In the genomic region with DNA sequence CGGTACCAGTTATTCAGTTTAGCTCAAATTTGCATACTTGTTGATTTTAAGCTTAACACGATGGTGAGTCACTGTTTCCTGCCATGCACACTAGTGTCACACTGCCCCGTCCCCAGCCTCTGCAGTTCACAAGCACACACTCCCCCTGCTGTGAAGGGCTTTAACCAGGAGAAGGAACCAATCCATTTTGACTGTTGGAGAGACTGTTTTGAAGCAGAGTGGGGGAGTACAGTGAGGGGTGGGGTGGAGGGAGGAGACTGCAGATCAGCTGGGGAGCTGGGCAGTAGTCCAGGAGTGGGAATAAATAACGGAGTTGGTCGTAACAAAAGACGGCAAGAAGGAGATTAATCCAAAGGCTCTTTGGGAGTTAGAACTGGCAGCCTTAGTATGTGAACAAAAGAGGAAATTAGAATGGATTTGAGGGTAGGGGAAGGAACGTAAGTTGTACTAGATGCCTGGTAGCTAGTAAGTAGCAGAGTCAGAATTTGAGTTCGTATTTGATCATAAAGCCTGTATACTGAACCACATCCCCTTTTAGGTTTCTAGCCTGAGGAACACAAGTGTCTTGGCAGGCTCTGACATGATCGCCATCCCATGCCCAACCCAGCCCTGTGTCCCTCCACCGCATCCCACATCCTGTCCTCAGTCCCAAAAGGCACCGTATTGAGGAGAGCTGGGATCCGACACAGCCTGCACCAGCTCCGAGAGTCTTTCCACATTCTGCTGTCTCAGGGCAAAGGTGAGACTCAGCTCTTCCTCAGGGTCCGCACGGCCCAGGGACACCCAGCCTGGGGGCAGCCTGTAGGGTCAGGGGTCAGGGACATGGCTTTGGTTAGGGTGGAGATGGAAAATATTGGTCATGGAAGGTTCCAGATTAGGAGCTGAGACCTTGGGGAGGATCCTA, we compare ENCODE assay signal across 8 cellular contexts. TPM values are rescaled to one million over a fixed set of nuclear protein-coding genes. Genes with fewer than 3 reads are reported as not detected.
DNase-seq lines count a peak whose midpoint lies in the region; ATAC-seq and TF ChIP-seq lines count a peak whose summit lies in the region.

No MANE protein-coding gene starts in this region.

- peak overlapping the region; percentile 78 for H3K27ac ChIP-seq in RWPE1
- peak overlapping the region; percentile 5 to 94 (median 84) for H3K27ac ChIP-seq in heart right ventricle

- no peak overlapping the region for H3K4me3 Mint-ChIP-seq in activated naive CD8-positive, alpha-beta T cell treated with anti-CD3 and anti-CD28 coated beads for 36 hours

- intact Hi-C loops in heart right ventricle (cut with DNase I), result loop anchor here in 3 of 10 donors (2.0 to 10.0 kb wide), 3 partner anchors 56 to 64 kb away; a partner anchor contains a TSS

- no peaks in the 10 kb centered on the region for H3K27me3 ChIP-seq in heart right ventricle

- no peaks in the 10 kb centered on the region for H3K9me3 Mint-ChIP-seq in activated naive CD8-positive, alpha-beta T cell treated with anti-CD3 and anti-CD28 coated beads for 36 hours

- H3K4me1 Mint-ChIP-seq in activated naive CD8-positive, alpha-beta T cell treated with anti-CD3 and anti-CD28 coated beads for 36 hours, result peaks cover 4% of the 10 kb centered on the region

- peaks cover 4 to 49% (median 23%) of the 10 kb centered on the region in 9 donors for H3K4me1 ChIP-seq in heart right ventricle

- DNase-seq in AG08396 (ENCODE audit: low spot score), result peak; percentile 85
- DNase-seq in H4 (ENCODE audit: low spot score), result peak; percentile 79
- no peak for DNase-seq in RWPE1 (ENCODE audit: low spot score)
- DNase-seq in activated naive CD8-positive, alpha-beta T cell treated with anti-CD3 and anti-CD28 coated beads for 36 hours, result peak; percentile 57
- DNase-seq in heart right ventricle, result peak in 1 of 2 donors; percentile 57
- DNase-seq in pulmonary artery endothelial cell (ENCODE audit: low read depth, low spot score), result peak; percentile 66
- DNase-seq in SW 1271 (lab: John Stamatoyannopoulos, UW), result no peak

- H3K27ac Mint-ChIP-seq in activated naive CD8-positive, alpha-beta T cell treated with anti-CD3 and anti-CD28 coated beads for 36 hours, result no peak overlapping the region

- no peaks in the 10 kb centered on the region for H3K9me3 ChIP-seq in heart right ventricle

- ATAC-seq in heart right ventricle, result peak; percentile 3 to 31 (median 20)
- ATAC-seq in HG03439 (IDR thresholded peaks at IDR 0.05; ENCODE audit: unreplicated experiment), result no peak

- POLR2A ChIA-PET in RWPE1 (lab: Yijun Ruan, JAX; ENCODE audit: low non-redundant PET), result interaction anchor here (0.5 kb wide), 1 partner anchor 14 kb away, joined by 3 read pairs; no protein-coding TSS in a partner anchor

- no peaks in the 10 kb centered on the region for H3K27me3 Mint-ChIP-seq in activated naive CD8-positive, alpha-beta T cell treated with anti-CD3 and anti-CD28 coated beads for 36 hours

- H3K36me3 ChIP-seq in heart right ventricle, result peaks cover 0 to 52% (median 9%) of the 10 kb centered on the region in 9 donors

- peaks cover 8% of the 10 kb centered on the region for H3K36me3 Mint-ChIP-seq in activated naive CD8-positive, alpha-beta T cell treated with anti-CD3 and anti-CD28 coated beads for 36 hours

- peak overlapping the region; percentile 50 to 90 (median 72) for H3K4me3 ChIP-seq in heart right ventricle

- 11 to 15% methylated on average over 15 of the region's 15 CpGs for WGBS in heart right ventricle, 2 donors

- CTCF ChIA-PET in RWPE1 (lab: Yijun Ruan, JAX), result no interaction called here

- TF ChIP-seq CTCF in RWPE1 (conservative IDR thresholded peaks at IDR 0.05; ENCODE audit: low read depth), result no peak
- peak in 1 of 9 donors; percentile 12 for TF ChIP-seq CTCF in heart right ventricle (IDR thresholded peaks at IDR 0.05)

RNA-seq across cellular contexts. Expression of a gene that starts 0.9 kb away (rescaled TPM):
- 26.3 and 29.1 TPM in 2 replicates for total RNA-seq in H4 (2014; rRNA removed; shearing (Covaris generic))
- 10 to 100 TPM; 30.7 to 33.7 TPM for total RNA-seq in activated naive CD8-positive, alpha-beta T cell treated with anti-CD3 and anti-CD28 coated beads for 36 hours
- total RNA-seq in heart right ventricle, result 100 to 1,000 TPM in 2 of 10 donors, 10 to 100 TPM in 8; 56.3 to 132 (median 72.6) TPM
- 10 to 100 TPM; 31.9 to 34.6 TPM for polyA plus RNA-seq in heart right ventricle
- 85.3 and 160 TPM in 2 replicates for total RNA-seq in pulmonary artery endothelial cell

RNA-seq across cellular contexts. Expression of a gene that starts 6.4 kb away (rescaled TPM):
- 96.9 and 142 TPM in 2 replicates for total RNA-seq in H4 (2014; rRNA removed; shearing (Covaris generic))
- 100 to 1,000 TPM; 156 to 160 TPM for total RNA-seq in activated naive CD8-positive, alpha-beta T cell treated with anti-CD3 and anti-CD28 coated beads for 36 hours
- total RNA-seq in heart right ventricle (100 to 1,000 TPM in 1 of 10 donors, 10 to 100 TPM in 9; 78.0 to 101 (median 89.7) TPM), pulmonary artery endothelial cell (36.2 and 45.7 TPM in 2 replicates)
- 100 to 1,000 TPM in 1 of 2 donors, 10 to 100 TPM in 1; 93.3 to 254 TPM for polyA plus RNA-seq in heart right ventricle

RNA-seq across cellular contexts. Expression of a gene that starts 14.8 kb away (rescaled TPM):
- 139 and 144 TPM in 2 replicates for total RNA-seq in H4 (2014; rRNA removed; shearing (Covaris generic))
- total RNA-seq in activated naive CD8-positive, alpha-beta T cell treated with anti-CD3 and anti-CD28 coated beads for 36 hours, result 10 to 100 TPM; 66.1 to 68.0 TPM
- total RNA-seq in heart right ventricle (100 to 1,000 TPM; 150 to 247 (median 204) TPM), pulmonary artery endothelial cell (138 and 213 TPM in 2 replicates)
- 100 to 1,000 TPM; 213 to 244 TPM for polyA plus RNA-seq in heart right ventricle

RNA-seq across cellular contexts. Expression of a gene that starts 15.0 kb away (rescaled TPM):
- total RNA-seq in H4 (2014; rRNA removed; shearing (Covaris generic)), result 20.7 and 21.6 TPM in 2 replicates
- total RNA-seq in activated naive CD8-positive, alpha-beta T cell treated with anti-CD3 and anti-CD28 coated beads for 36 hours, result 10 to 100 TPM; 37.8 to 45.3 TPM
- total RNA-seq in heart right ventricle, result 10 to 100 TPM; 12.1 to 23.3 (median 20.5) TPM
- 10 to 100 TPM; 16.1 to 23.0 TPM for polyA plus RNA-seq in heart right ventricle
- total RNA-seq in pulmonary artery endothelial cell, result 13.2 and 23.7 TPM in 2 replicates

RNA-seq across cellular contexts. Expression of a gene that starts 37.2 kb away (rescaled TPM):
- 0.08 and 0.19 TPM in 2 replicates for total RNA-seq in H4 (2014; rRNA removed; shearing (Covaris generic))
- total RNA-seq in activated naive CD8-positive, alpha-beta T cell treated with anti-CD3 and anti-CD28 coated beads for 36 hours, result 1 to 10 TPM; 1.3 to 1.4 TPM
- total RNA-seq in heart right ventricle (10 to 100 TPM in 3 of 10 donors, 1 to 10 TPM in 7; 7.1 to 12.4 (median 8.7) TPM), pulmonary artery endothelial cell (41.7 and 47.4 TPM in 2 replicates)
- polyA plus RNA-seq in heart right ventricle, result 1 to 10 TPM; 4.1 to 6.7 TPM

Comparison
In these comparisons a context has a peak if more than half of its experiments do, and no peak if none do; other contexts are left out.
1. DNase-seq: peak in AG08396 (single experiment), H4 (single experiment), activated naive CD8-positive, alpha-beta T cell treated with anti-CD3 and anti-CD28 coated beads for 36 hours (single experiment) and pulmonary artery endothelial cell (single experiment); none in RWPE1 (single experiment) and SW 1271 (0 of 2).